Comparison of ENCODE assay signal across 8 cellular contexts in the genomic region with DNA sequence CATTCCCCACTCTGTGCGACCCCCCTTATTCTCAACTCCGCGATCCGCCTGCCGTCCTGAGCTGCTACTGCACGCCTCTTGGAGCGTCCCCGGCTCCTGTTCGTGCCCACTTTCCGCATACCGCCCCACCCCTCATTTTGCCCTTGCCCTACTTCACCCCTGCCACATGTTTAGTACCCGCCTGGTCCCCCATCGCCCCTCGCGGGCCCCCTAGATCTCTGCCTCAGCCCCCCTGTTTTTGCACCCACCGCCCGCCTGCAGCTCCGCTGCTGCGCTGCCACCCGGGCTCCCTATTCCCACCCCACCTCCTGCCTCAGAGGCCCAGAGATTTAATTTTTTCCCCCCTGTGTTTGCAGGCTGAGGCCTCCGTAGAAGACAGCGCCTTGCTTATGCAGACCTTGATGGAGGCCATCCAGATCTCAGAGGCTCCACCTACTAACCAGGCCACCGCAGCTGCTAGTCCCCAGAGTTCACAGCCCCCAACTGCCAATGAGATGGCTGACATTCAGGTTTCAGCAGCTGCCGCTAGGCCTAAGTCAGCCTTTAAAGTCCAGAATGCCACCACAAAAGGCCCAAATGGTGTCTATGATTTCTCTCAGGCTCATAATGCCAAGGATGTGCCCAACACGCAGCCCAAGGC. TPM values are rescaled to one million over a fixed set of nuclear protein-coding genes. Genes with fewer than 3 reads are reported as not detected.
DNase-seq lines count a peak whose midpoint lies in the region; ATAC-seq and TF ChIP-seq lines count a peak whose summit lies in the region.

No MANE protein-coding gene starts in this region.

- peaks cover 13% of the 10 kb centered on the region for H3K4me1 ChIP-seq in left ventricle myocardium inferior

- peak overlapping the region; percentile 73 for H3K4me3 ChIP-seq in left ventricle myocardium inferior

- no peak for TF ChIP-seq CTCF in CD14-positive monocyte (IDR thresholded peaks at IDR 0.05)
- no peak for TF ChIP-seq CTCF in left ventricle myocardium inferior (IDR thresholded peaks at IDR 0.05; ENCODE audit: borderline replicate concordance)

- ATAC-seq in GM18873 (IDR thresholded peaks at IDR 0.05; ENCODE audit: low FRiP score, unreplicated experiment) (peak; percentile 60), HG03439 (IDR thresholded peaks at IDR 0.05; ENCODE audit: unreplicated experiment) (peak; percentile 59), HG02763 (IDR thresholded peaks at IDR 0.05; ENCODE audit: unreplicated experiment) (no peak)

- H3K36me3 Mint-ChIP-seq in CD14-positive monocyte, result peaks cover 0 to 9% of the 10 kb centered on the region in 2 donors
- H3K36me3 Mint-ChIP-seq in activated T-helper 1 cell treated with anti-CD3 and anti-CD28 coated beads, Interleukin-12 subunit alpha, Interleukin-12 subunit beta, Interleukin-2, Interleukin-4 antibody, amounts not matched to agents 30 ng/mL and 10 ng/mL and 1 ng/mL, durations not matched to agents 14 hours and 24 hours and 36 hours (ENCODE audit: low read depth), result peaks cover 11% of the 10 kb centered on the region

- peaks cover 24% of the 10 kb centered on the region for H3K36me3 ChIP-seq in left ventricle myocardium inferior

- peak overlapping the region; percentile 86 to 94 for H3K4me3 Mint-ChIP-seq in CD14-positive monocyte
- peak overlapping the region; percentile 89 for H3K4me3 Mint-ChIP-seq in activated T-helper 1 cell treated with anti-CD3 and anti-CD28 coated beads, Interleukin-12 subunit alpha, Interleukin-12 subunit beta, Interleukin-2, Interleukin-4 antibody, amounts not matched to agents 30 ng/mL and 10 ng/mL and 1 ng/mL, durations not matched to agents 14 hours and 24 hours and 36 hours

- peak overlapping the region; percentile 71 for H3K27ac ChIP-seq in left ventricle myocardium inferior (replicated peaks)

- H3K27me3 ChIP-seq in left ventricle myocardium inferior (ENCODE audit: low read depth), result no peaks in the 10 kb centered on the region

- H3K27me3 Mint-ChIP-seq in CD14-positive monocyte (ENCODE audit: low read depth in 3 of 3), result peaks cover 3 to 10% (median 10%) of the 10 kb centered on the region in 3 donors
- no peaks in the 10 kb centered on the region for H3K27me3 Mint-ChIP-seq in activated T-helper 1 cell treated with anti-CD3 and anti-CD28 coated beads, Interleukin-12 subunit alpha, Interleukin-12 subunit beta, Interleukin-2, Interleukin-4 antibody, amounts not matched to agents 30 ng/mL and 10 ng/mL and 1 ng/mL, durations not matched to agents 14 hours and 24 hours and 36 hours (ENCODE audit: insufficient read depth)

- intact Hi-C loops in CD14-positive monocyte (cut with micrococcal nuclease), result no loop called here
- intact Hi-C loops in activated T-helper 1 cell treated with anti-CD3 and anti-CD28 coated beads, Interleukin-12 subunit alpha, Interleukin-12 subunit beta, Interleukin-2, Interleukin-4 antibody, amounts not matched to agents 30 ng/mL and 10 ng/mL and 1 ng/mL, durations not matched to agents 14 hours and 24 hours and 36 hours (cut with micrococcal nuclease), result loop anchor here (5.0 kb wide), 1 partner anchor 1197 kb away; a partner anchor contains a TSS
- intact Hi-C loops in left ventricle myocardium inferior (cut with micrococcal nuclease), result no loop called here

- peaks cover 0 to 11% (median 2%) of the 10 kb centered on the region in 7 donors for H3K9me3 Mint-ChIP-seq in CD14-positive monocyte
- no peaks in the 10 kb centered on the region for H3K9me3 Mint-ChIP-seq in activated T-helper 1 cell treated with anti-CD3 and anti-CD28 coated beads, Interleukin-12 subunit alpha, Interleukin-12 subunit beta, Interleukin-2, Interleukin-4 antibody, amounts not matched to agents 30 ng/mL and 10 ng/mL and 1 ng/mL, durations not matched to agents 14 hours and 24 hours and 36 hours

- H3K4me1 Mint-ChIP-seq in CD14-positive monocyte, result peaks cover 26% of the 10 kb centered on the region
- peaks cover 22% of the 10 kb centered on the region for H3K4me1 Mint-ChIP-seq in activated T-helper 1 cell treated with anti-CD3 and anti-CD28 coated beads, Interleukin-12 subunit alpha, Interleukin-12 subunit beta, Interleukin-2, Interleukin-4 antibody, amounts not matched to agents 30 ng/mL and 10 ng/mL and 1 ng/mL, durations not matched to agents 14 hours and 24 hours and 36 hours (ENCODE audit: low read depth)

- DNase-seq in CD14-positive monocyte (ENCODE audit: low spot score), result no peak
- DNase-seq in activated T-helper 1 cell treated with anti-CD3 and anti-CD28 coated beads, Interleukin-12 subunit alpha, Interleukin-12 subunit beta, Interleukin-2, Interleukin-4 antibody, amounts not matched to agents 30 ng/mL and 10 ng/mL and 1 ng/mL, durations not matched to agents 14 hours and 24 hours and 36 hours (ENCODE audit: low spot score), result no peak
- DNase-seq in left ventricle myocardium inferior, result no peak
- DNase-seq in putamen (ENCODE audit: low spot score), result peak; percentile 26
- no peak for DNase-seq in OCI-M1 (lab: John Stamatoyannopoulos, UW)

- no peaks in the 10 kb centered on the region for H3K9me3 ChIP-seq in left ventricle myocardium inferior (replicated peaks)

- no peak overlapping the region for H3K27ac Mint-ChIP-seq in CD14-positive monocyte
- H3K27ac Mint-ChIP-seq in activated T-helper 1 cell treated with anti-CD3 and anti-CD28 coated beads, Interleukin-12 subunit alpha, Interleukin-12 subunit beta, Interleukin-2, Interleukin-4 antibody, amounts not matched to agents 30 ng/mL and 10 ng/mL and 1 ng/mL, durations not matched to agents 14 hours and 24 hours and 36 hours, result no peak overlapping the region

RNA-seq across cellular contexts. Expression of a gene that starts 1.4 kb away (rescaled TPM):
- 1 to 10 TPM; 3.2 to 7.3 TPM for polyA plus RNA-seq in CD14-positive monocyte
- total RNA-seq in activated T-helper 1 cell treated with anti-CD3 and anti-CD28 coated beads, Interleukin-12 subunit alpha, Interleukin-12 subunit beta, Interleukin-2, Interleukin-4 antibody, amounts not matched to agents 30 ng/mL and 10 ng/mL and 1 ng/mL, durations not matched to agents 14 hours and 24 hours and 36 hours, result 32.7 and 34.8 TPM in 2 replicates
- 61.7 TPM for total RNA-seq in left ventricle myocardium inferior
